In the genomic region with DNA sequence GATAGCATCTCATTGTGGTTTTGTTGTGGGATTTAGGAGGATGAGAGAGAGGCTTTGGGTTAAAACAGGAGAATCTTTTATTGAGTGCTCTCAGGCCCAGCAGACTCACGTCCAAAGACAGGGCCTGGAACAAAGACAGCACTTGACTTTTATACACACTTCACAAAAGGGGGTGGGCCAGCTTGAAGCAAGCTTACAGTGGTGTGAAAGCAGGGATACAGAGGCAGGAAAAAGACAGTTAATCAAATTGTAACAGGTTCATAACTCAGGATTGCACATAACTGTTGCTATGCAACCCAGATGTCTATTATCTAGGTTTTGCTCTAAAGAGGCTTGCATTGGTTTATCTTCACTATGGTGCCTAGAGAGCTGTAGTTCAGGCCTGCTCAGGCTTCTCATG, we compare ENCODE assay signal across 20 cellular contexts. TPM values are rescaled to one million over a fixed set of nuclear protein-coding genes. Genes with fewer than 3 reads are reported as not detected.
DNase-seq lines count a peak whose midpoint lies in the region; ATAC-seq and TF ChIP-seq lines count a peak whose summit lies in the region.
"Had no signal": no experiment of that assay in that cellular context is flagged by ENCODE, and none has a peak within 500 bp of the region (broad histone marks: within the 10 kb centered on the region; RNA-seq: fewer than 3 reads in every experiment).

No MANE protein-coding gene starts in this region.

- TF ChIP-seq CTCF in activated B cell treated with CpG ODN at 0.5 μM for 24 hours (IDR thresholded peaks at IDR 0.05), result no peak

- H3K9me3 ChIP-seq in naive thymus-derived CD4-positive, alpha-beta T cell (ENCODE audit: control insufficient read depth in 2 of 3, low read length in 3 of 3), result peaks cover 0 to 16% (median 0%) of the 10 kb centered on the region in 3 experiments
- H3K9me3 ChIP-seq: Caco-2, suprapubic skin had no signal

- H3K27ac Mint-ChIP-seq in activated CD4-positive, alpha-beta T cell treated with anti-CD3 and anti-CD28 coated beads for 36 hours, result peak overlapping the region; percentile 87
- peak overlapping the region in 1 of 3 donors; percentile 31 for H3K27ac Mint-ChIP-seq in IgD-negative memory B cell
- H3K27ac Mint-ChIP-seq in activated B cell treated with CpG ODN at 0.5 μM for 24 hours, result peak overlapping the region; percentile 91
- peak overlapping the region; percentile 60 to 84 (median 78) for H3K27ac Mint-ChIP-seq in naive thymus-derived CD4-positive, alpha-beta T cell
- H3K27ac Mint-ChIP-seq: endodermal cell had no signal

- H3K27me3 Mint-ChIP-seq in activated CD4-positive, alpha-beta T cell treated with anti-CD3 and anti-CD28 coated beads for 36 hours, result no peaks in the 10 kb centered on the region
- H3K27me3 Mint-ChIP-seq in IgD-negative memory B cell (no peaks in the 10 kb centered on the region), activated B cell treated with CpG ODN at 0.5 μM for 24 hours (no peaks in the 10 kb centered on the region)
- no peaks in the 10 kb centered on the region for H3K27me3 Mint-ChIP-seq in naive thymus-derived CD4-positive, alpha-beta T cell

- intact Hi-C loops in activated CD4-positive, alpha-beta T cell treated with anti-CD3 and anti-CD28 coated beads for 36 hours (cut with DNase I, micrococcal nuclease), result loop anchor here in 1 of 2 experiments (5.0 kb wide), 2 partner anchors 136 to 271 kb away; partner anchors contain the start of genes BCKDHA, EXOSC5 and HNRNPUL1
- intact Hi-C loops in activated B cell treated with CpG ODN at 0.5 μM for 24 hours (cut with micrococcal nuclease), result loop anchor here (2.0 kb wide), 1 partner anchor 71 kb away; no protein-coding TSS in a partner anchor
- intact Hi-C loops in naive thymus-derived CD4-positive, alpha-beta T cell (cut with micrococcal nuclease), result loop anchor here (5.0 kb wide), 2 partner anchors 34 to 221 kb away; partner anchors contain the start of gene CCDC97 (in 1 of the 2)

- POLR2A ChIA-PET in activated CD4-positive, alpha-beta T cell treated with anti-CD3 and anti-CD28 coated beads for 36 hours (lab: Charles Lee), result no interaction called here
- POLR2A ChIA-PET in activated B cell treated with CpG ODN at 0.5 μM for 24 hours (lab: Charles Lee), result interaction anchor here (0.6 to 4.2 kb wide), 5 partner anchors 12 to 271 kb away, joined by 3 to 72 read pairs (median 9); no protein-coding TSS in a partner anchor
- POLR2A ChIA-PET in naive thymus-derived CD4-positive, alpha-beta T cell (lab: Charles Lee), result interaction anchor here (1.3 to 9.5 kb wide), 3 partner anchors 15 to 31 kb away, joined by 4 to 208 read pairs (median 124); no protein-coding TSS in a partner anchor

- peaks cover 32 to 46% of the 10 kb centered on the region in 2 donors for H3K4me1 ChIP-seq in naive thymus-derived CD4-positive, alpha-beta T cell (ENCODE audit: control insufficient read depth in 2 of 2, insufficient read depth in 2 of 2, low read length in 2 of 2)
- H3K4me1 ChIP-seq: Caco-2 had no signal

- H3K36me3 Mint-ChIP-seq in activated CD4-positive, alpha-beta T cell treated with anti-CD3 and anti-CD28 coated beads for 36 hours (ENCODE audit: low read depth), result peaks cover 14% of the 10 kb centered on the region
- peaks cover 2% of the 10 kb centered on the region for H3K36me3 Mint-ChIP-seq in IgD-negative memory B cell
- H3K36me3 Mint-ChIP-seq in activated B cell treated with CpG ODN at 0.5 μM for 24 hours (ENCODE audit: low read depth), result peaks cover 10% of the 10 kb centered on the region
- H3K36me3 Mint-ChIP-seq in naive thymus-derived CD4-positive, alpha-beta T cell, result peaks cover 0 to 27% (median 6%) of the 10 kb centered on the region in 5 donors

- H3K9me3 Mint-ChIP-seq in activated CD4-positive, alpha-beta T cell treated with anti-CD3 and anti-CD28 coated beads for 36 hours (ENCODE audit: low read depth), result peaks cover 27% of the 10 kb centered on the region
- peaks cover 7 to 9% (median 9%) of the 10 kb centered on the region in 3 donors for H3K9me3 Mint-ChIP-seq in IgD-negative memory B cell
- H3K9me3 Mint-ChIP-seq in activated B cell treated with CpG ODN at 0.5 μM for 24 hours, result peaks cover 19% of the 10 kb centered on the region
- peaks cover 5 to 29% (median 18%) of the 10 kb centered on the region in 11 donors for H3K9me3 Mint-ChIP-seq in naive thymus-derived CD4-positive, alpha-beta T cell

- peak overlapping the region; percentile 30 for H3K27ac ChIP-seq in naive thymus-derived CD4-positive, alpha-beta T cell (ENCODE audit: low read depth, low read length)
- H3K27ac ChIP-seq: A549, suprapubic skin had no signal

- no peaks in the 10 kb centered on the region for H3K36me3 ChIP-seq in naive thymus-derived CD4-positive, alpha-beta T cell (ENCODE audit: control insufficient read depth in 2 of 3, insufficient read depth in 3 of 3, low read length in 3 of 3)
- H3K36me3 ChIP-seq: MG63, suprapubic skin had no signal

- H3K4me3 ChIP-seq in naive thymus-derived CD4-positive, alpha-beta T cell (ENCODE audit: low read length), result no peak overlapping the region
- H3K4me3 ChIP-seq: A549, MG63, suprapubic skin had no signal

- no peak for ATAC-seq in activated CD4-positive, alpha-beta T cell treated with anti-CD3 and anti-CD28 coated beads for 36 hours
- ATAC-seq in activated B cell treated with CpG ODN at 0.5 μM for 24 hours (ENCODE audit: low read depth), result no peak
- ATAC-seq in naive thymus-derived CD4-positive, alpha-beta T cell, result no peak
- ATAC-seq: A549, left ventricle myocardium superior had no signal

- H3K4me3 Mint-ChIP-seq in activated CD4-positive, alpha-beta T cell treated with anti-CD3 and anti-CD28 coated beads for 36 hours, result peak overlapping the region; percentile 62
- H3K4me3 Mint-ChIP-seq in IgD-negative memory B cell, result peak overlapping the region in 3 of 4 donors; percentile 57 to 81 (median 60)
- H3K4me3 Mint-ChIP-seq in activated B cell treated with CpG ODN at 0.5 μM for 24 hours, result peak overlapping the region; percentile 35
- peak overlapping the region; percentile 33 to 75 (median 57) for H3K4me3 Mint-ChIP-seq in naive thymus-derived CD4-positive, alpha-beta T cell
- H3K4me3 Mint-ChIP-seq: endodermal cell had no signal

- CTCF ChIA-PET in activated CD4-positive, alpha-beta T cell treated with anti-CD3 and anti-CD28 coated beads for 36 hours (lab: Charles Lee), result interaction anchor here (0.6 to 17.8 kb wide), 5 partner anchors 9 to 97 kb away, joined by 3 to 450 read pairs (median 3); no protein-coding TSS in a partner anchor
- CTCF ChIA-PET in activated B cell treated with CpG ODN at 0.5 μM for 24 hours (lab: Charles Lee), result interaction anchor here (1.5 to 7.1 kb wide), 2 partner anchors 30 to 85 kb away, joined by 5 to 93 read pairs; no protein-coding TSS in a partner anchor
- CTCF ChIA-PET in naive thymus-derived CD4-positive, alpha-beta T cell (lab: Charles Lee), result interaction anchor here (0.6 to 2.4 kb wide), 5 partner anchors 9 to 247 kb away, joined by 4 to 12 read pairs (median 7); no protein-coding TSS in a partner anchor

- DNase-seq in activated CD4-positive, alpha-beta T cell treated with anti-CD3 and anti-CD28 coated beads for 36 hours, result no peak
- no peak for DNase-seq in activated CD4-positive, alpha-beta T cell treated with anti-CD3 and anti-CD28 coated beads for 1 hour
- DNase-seq in activated B cell treated with CpG ODN at 0.5 μM for 24 hours (no peak), MV-4-11 (lab: John Stamatoyannopoulos, UW) (no peak), occipital lobe (lab: John Stamatoyannopoulos, UW) (no peak), hippocampal formation (lab: John Stamatoyannopoulos, UW) (no peak)
- no peak for DNase-seq in naive thymus-derived CD4-positive, alpha-beta T cell
- DNase-seq: Caco-2; central memory CD4-positive, alpha-beta T cell; endodermal cell; foreskin fibroblast; left ventricle myocardium superior; MG63; NCI-H2107; NCI-H774; T-helper 9 cell had no signal

- H3K4me1 Mint-ChIP-seq in activated CD4-positive, alpha-beta T cell treated with anti-CD3 and anti-CD28 coated beads for 36 hours, result peaks cover 66% of the 10 kb centered on the region
- H3K4me1 Mint-ChIP-seq in IgD-negative memory B cell (peaks cover 49 to 72% (median 66%) of the 10 kb centered on the region in 3 donors), activated B cell treated with CpG ODN at 0.5 μM for 24 hours (peaks cover 92% of the 10 kb centered on the region)
- peaks cover 52 to 75% (median 69%) of the 10 kb centered on the region in 7 donors for H3K4me1 Mint-ChIP-seq in naive thymus-derived CD4-positive, alpha-beta T cell

- no peaks in the 10 kb centered on the region for H3K27me3 ChIP-seq in naive thymus-derived CD4-positive, alpha-beta T cell (ENCODE audit: control insufficient read depth in 2 of 2, insufficient read depth in 2 of 2, low read length in 2 of 2)

RNA-seq across cellular contexts. Expression of gene CEACAM21, which starts 42.3 kb away (rescaled TPM):
- 10 to 100 TPM; 22.1 to 27.6 TPM for total RNA-seq in activated CD4-positive, alpha-beta T cell treated with anti-CD3 and anti-CD28 coated beads for 36 hours
- 30.8 TPM for polyA plus RNA-seq in IgD-negative memory B cell
- total RNA-seq in activated B cell treated with CpG ODN at 0.5 μM for 24 hours, result 11.7 and 12.0 TPM in 2 replicates
- total RNA-seq in naive thymus-derived CD4-positive, alpha-beta T cell, result 10 to 100 TPM; 40.1 to 64.5 (median 50.0) TPM
- 10 to 100 TPM; 27.7 to 43.6 TPM for polyA plus RNA-seq in naive thymus-derived CD4-positive, alpha-beta T cell
- total RNA-seq in occipital lobe, result 1.6 TPM
- total RNA-seq: Caco-2, myocyte had no signal
- polyA plus RNA-seq: A549 had no signal
